Comparison of ENCODE assay signal across 25 cellular contexts in genomic region chr6:169078399-169079145, GRCh38.
DNase-seq lines count a peak whose midpoint lies in the region; ATAC-seq and TF ChIP-seq lines count a peak whose summit lies in the region.
"Had no signal": no experiment of that assay in that cellular context is flagged by ENCODE, and none has a peak within 500 bp of the region (broad histone marks: within the 10 kb centered on the region; RNA-seq: fewer than 3 reads in every experiment).

No MANE protein-coding gene starts in this region.

- H3K4me3 ChIP-seq in IMR-90 (ENCODE audit: insufficient read depth, low read depth, low read length), result no peak overlapping the region
- H3K4me3 ChIP-seq in esophagus muscularis mucosa, result no peak overlapping the region
- H3K4me3 ChIP-seq: BLaER1, GM12878 had no signal

- CTCF ChIA-PET in IMR-90 (lab: Yijun Ruan, JAX), result no interaction called here

- TF ChIP-seq RAD21 in IMR-90 (IDR thresholded peaks at IDR 0.05; ENCODE audit: low read length), result no peak

- H2BK120ac ChIP-seq in IMR-90 (ENCODE audit: low read depth, low read length), result no peak overlapping the region

- no peaks in the 10 kb centered on the region for H3K36me3 ChIP-seq in IMR-90 (ENCODE audit: control insufficient read depth, insufficient read depth, low read length)
- no peaks in the 10 kb centered on the region for H3K36me3 ChIP-seq in esophagus muscularis mucosa
- H3K36me3 ChIP-seq: BE2C, BLaER1 had no signal

- H2AFZ ChIP-seq in IMR-90 (replicated peaks; ENCODE audit: low read length, poor library complexity), result no peak overlapping the region

- H3K27ac Mint-ChIP-seq in stimulated activated memory B cell treated with anti-CD40 and anti-IgM and Interleukin-4, amounts not matched to agents 10 μg/mL and 1 μg/mL and 100 μg/mL, for 72 hours, result no peak overlapping the region
- H3K27ac Mint-ChIP-seq: CD14-positive monocyte; CD4-positive, alpha-beta memory T cell; CD4-positive, CD25-positive, alpha-beta regulatory T cell; CD8-positive, alpha-beta memory T cell had no signal

- peaks cover 18% of the 10 kb centered on the region for H3K27me3 Mint-ChIP-seq in stimulated activated memory B cell treated with anti-CD40 and anti-IgM and Interleukin-4, amounts not matched to agents 10 μg/mL and 1 μg/mL and 100 μg/mL, for 72 hours
- peaks cover 4% of the 10 kb centered on the region for H3K27me3 Mint-ChIP-seq in activated T-cell treated with anti-CD3 and anti-CD28 coated beads, Interleukin-2, amount 50 U/mL, for 4 hours (ENCODE audit: low read depth)
- H3K27me3 Mint-ChIP-seq: CD4-positive, CD25-positive, alpha-beta regulatory T cell had no signal

- WGBS in IMR-90 (ENCODE audit: extremely low coverage in 2 of 2, insufficient read length in 1 of 2), 2 experiments, result no CpG with 5 or more reads among the region's 7 CpGs
- 96% methylated on average over 7 of the region's 7 CpGs for WGBS in esophagus muscularis mucosa

- no peak overlapping the region; the same call in 1 of the 2 replicates for H4K91ac ChIP-seq in IMR-90 (ENCODE audit: insufficient read depth, low read depth, low read length)

- ATAC-seq in IMR-90 (ENCODE audit: low read depth), result no peak
- peak; percentile 13 for ATAC-seq in stimulated activated memory B cell treated with anti-CD40 and anti-IgM and Interleukin-4, amounts not matched to agents 10 μg/mL and 1 μg/mL and 100 μg/mL, for 72 hours
- ATAC-seq in activated T-cell treated with anti-CD3 and anti-CD28 coated beads, Interleukin-2, amount 50 U/mL, for 4 hours, result no peak
- ATAC-seq: GM12878 had no signal

- no peaks in the 10 kb centered on the region for H3K9me3 ChIP-seq in IMR-90 (ENCODE audit: control insufficient read depth, insufficient read depth, low read length)
- no peaks in the 10 kb centered on the region for H3K9me3 ChIP-seq in esophagus muscularis mucosa
- H3K9me3 ChIP-seq: BE2C, BLaER1 had no signal

- peaks cover 11% of the 10 kb centered on the region for H3K4me1 ChIP-seq in IMR-90 (ENCODE audit: control insufficient read depth, insufficient read depth, low read length)
- H3K4me1 ChIP-seq in esophagus muscularis mucosa, result peaks cover 3 to 23% (median 21%) of the 10 kb centered on the region in 4 donors
- H3K4me1 ChIP-seq: BE2C, BLaER1 had no signal

- H2BK15ac ChIP-seq in IMR-90 (ENCODE audit: low read depth, low read length), result no peak overlapping the region

- H3K4me2 ChIP-seq in IMR-90 (ENCODE audit: low read depth, low read length), result no peak overlapping the region
- H3K4me2 ChIP-seq: BLaER1 had no signal

- H3K9ac ChIP-seq in IMR-90 (ENCODE audit: low read depth, low read length), result no peak overlapping the region
- H3K9ac ChIP-seq: BLaER1 had no signal

- H3K18ac ChIP-seq in IMR-90 (ENCODE audit: low read depth, low read length), result no peak overlapping the region

- H3K14ac ChIP-seq in IMR-90 (replicated peaks; ENCODE audit: low read depth, low read length), result no peak overlapping the region

- no peak for TF ChIP-seq EP300 in esophagus muscularis mucosa (IDR thresholded peaks at IDR 0.05)

- no peak overlapping the region for H2BK20ac ChIP-seq in IMR-90 (ENCODE audit: low read depth, low read length)

- H3K4me1 Mint-ChIP-seq in stimulated activated memory B cell treated with anti-CD40 and anti-IgM and Interleukin-4, amounts not matched to agents 10 μg/mL and 1 μg/mL and 100 μg/mL, for 72 hours, result no peaks in the 10 kb centered on the region
- H3K4me1 Mint-ChIP-seq in activated T-cell treated with anti-CD3 and anti-CD28 coated beads, Interleukin-2, amount 50 U/mL, for 4 hours (ENCODE audit: low read depth), result no peaks in the 10 kb centered on the region
- H3K4me1 Mint-ChIP-seq: CD14-positive monocyte; CD4-positive, alpha-beta memory T cell; CD4-positive, CD25-positive, alpha-beta regulatory T cell; CD8-positive, alpha-beta memory T cell had no signal

- POLR2A ChIA-PET in IMR-90 (lab: Charles Lee; ENCODE audit: unreplicated experiment), result no interaction called here

- H3K9me3 Mint-ChIP-seq in stimulated activated memory B cell treated with anti-CD40 and anti-IgM and Interleukin-4, amounts not matched to agents 10 μg/mL and 1 μg/mL and 100 μg/mL, for 72 hours, result no peaks in the 10 kb centered on the region
- H3K9me3 Mint-ChIP-seq in activated T-cell treated with anti-CD3 and anti-CD28 coated beads, Interleukin-2, amount 50 U/mL, for 4 hours, result no peaks in the 10 kb centered on the region
- H3K9me3 Mint-ChIP-seq: CD8-positive, alpha-beta memory T cell had no signal

- TF ChIP-seq CTCF in IMR-90 (conservative IDR thresholded peaks at IDR 0.05; ENCODE audit: low read depth, low read length) (no peak), esophagus muscularis mucosa (IDR thresholded peaks at IDR 0.05) (no peak)

- no peak overlapping the region for H3K23ac ChIP-seq in IMR-90 (ENCODE audit: low read depth, low read length)

- H2AK9ac ChIP-seq in IMR-90 (replicated peaks; ENCODE audit: low read depth, low read length, poor library complexity), result peak overlapping the region; percentile 17

- BruUV-seq in IMR-90 (replicated peaks; lab: Mats Ljungman, UMichigan), result no TSS peak

- DNase-seq in IMR-90, result no peak
- DNase-seq in esophagus muscularis mucosa (ENCODE audit: extremely low spot score), result peak; percentile 84
- peak; percentile 65 for DNase-seq in myocyte (ENCODE audit: low read depth)
- DNase-seq in HK-2 (ENCODE audit: unreplicated experiment), result no peak
- DNase-seq in KBM-7, result no peak
- DNase-seq in activated T-cell treated with anti-CD3 and anti-CD28 coated beads, Interleukin-2, amount 50 U/mL, for 4 hours, result no peak
- DNase-seq: ACHN; BE2C; C1 segment of cervical spinal cord; CD4-positive, alpha-beta memory T cell; CD4-positive, CD25-positive, alpha-beta regulatory T cell; CD8-positive, alpha-beta memory T cell; COR-L47; DMS 273 treated with DMSO at 0.1 percent for 48 hours; DMS153; DMS53; DMS79; DND-41; EL; GDM1 had no signal

- no peak overlapping the region for H3K56ac ChIP-seq in IMR-90 (ENCODE audit: extremely low read depth, insufficient read depth, low read length)

- H3K27ac ChIP-seq in IMR-90 (ENCODE audit: insufficient read depth, low read length) (no peak overlapping the region), esophagus muscularis mucosa (replicated peaks in 1 of 4) (no peak overlapping the region)
- H3K27ac ChIP-seq: 22Rv1, BLaER1 had no signal

- TF ChIP-seq POLR2A in IMR-90 (IDR thresholded peaks at IDR 0.05; ENCODE audit: low read depth, low read length) (no peak), esophagus muscularis mucosa (IDR thresholded peaks at IDR 0.05; ENCODE audit: low read depth) (no peak)

- H4K8ac ChIP-seq in IMR-90 (ENCODE audit: low read depth in 2 of 2, low read length in 2 of 2), result no peak overlapping the region

- H3K4ac ChIP-seq in IMR-90 (ENCODE audit: low read depth, low read length), result peak overlapping the region; percentile 12; the same call in 1 of the 2 replicates

- no peaks in the 10 kb centered on the region for H3K79me1 ChIP-seq in IMR-90 (ENCODE audit: low read depth in 1 of 2, low read length in 2 of 2)

- H2AK5ac ChIP-seq in IMR-90 (ENCODE audit: low read depth, low read length), result no peak overlapping the region

- H3K9me1 ChIP-seq in IMR-90 (ENCODE audit: insufficient read depth, low read length), result peaks cover 9% of the 10 kb centered on the region; the same call in 1 of the 2 replicates

- dilution Hi-C loops in IMR-90 (cut with HindIII; ENCODE audit: low sequenced_read_pairs, unreplicated experiment), result no loop called here

- no peaks in the 10 kb centered on the region for H3K27me3 ChIP-seq in IMR-90 (ENCODE audit: control insufficient read depth, insufficient read depth, low read length)
- H3K27me3 ChIP-seq in esophagus muscularis mucosa, result no peaks in the 10 kb centered on the region
- H3K27me3 ChIP-seq: BE2C, BLaER1 had no signal

- H3K4me3 Mint-ChIP-seq in stimulated activated memory B cell treated with anti-CD40 and anti-IgM and Interleukin-4, amounts not matched to agents 10 μg/mL and 1 μg/mL and 100 μg/mL, for 72 hours, result no peak overlapping the region
- H3K4me3 Mint-ChIP-seq in activated T-cell treated with anti-CD3 and anti-CD28 coated beads, Interleukin-2, amount 50 U/mL, for 4 hours, result no peak overlapping the region
- H3K4me3 Mint-ChIP-seq: CD14-positive monocyte; CD4-positive, alpha-beta memory T cell; CD4-positive, CD25-positive, alpha-beta regulatory T cell; CD8-positive, alpha-beta memory T cell had no signal

- intact Hi-C loops in IMR-90 (cut with micrococcal nuclease) (loop anchor here (10.0 kb wide), 2 partner anchors 376 to 446 kb away; no protein-coding TSS in a partner anchor), esophagus muscularis mucosa (cut with DNase I) (no loop called here)

- no peak overlapping the region for H2BK5ac ChIP-seq in IMR-90 (ENCODE audit: low read depth, low read length, poor library complexity, severe bottlenecking)

- no peaks in the 10 kb centered on the region for H3K36me3 Mint-ChIP-seq in stimulated activated memory B cell treated with anti-CD40 and anti-IgM and Interleukin-4, amounts not matched to agents 10 μg/mL and 1 μg/mL and 100 μg/mL, for 72 hours
- no peaks in the 10 kb centered on the region for H3K36me3 Mint-ChIP-seq in activated T-cell treated with anti-CD3 and anti-CD28 coated beads, Interleukin-2, amount 50 U/mL, for 4 hours (ENCODE audit: insufficient read depth)
- H3K36me3 Mint-ChIP-seq: CD14-positive monocyte; CD4-positive, alpha-beta memory T cell; CD4-positive, CD25-positive, alpha-beta regulatory T cell; CD8-positive, alpha-beta memory T cell had no signal

- no peaks in the 10 kb centered on the region for H4K20me1 ChIP-seq in IMR-90 (ENCODE audit: insufficient read depth, low read length)
- H4K20me1 ChIP-seq: BLaER1 had no signal

- in situ Hi-C loops in IMR-90 (cut with MboI; ENCODE audit: low sequenced_read_pairs), result no loop called here
- in situ Hi-C loops in KBM-7 (cut with MboI; ENCODE audit: low pct_unique_long_range_greater_than_20kb, low sequenced_read_pairs), result no loop called here

- no peak overlapping the region for H4K5ac ChIP-seq in IMR-90 (ENCODE audit: low read depth, low read length)

TF ChIP-seq in IMR-90, 13 proteins besides CTCF, POLR2A, EP300 and RAD21 (continues in another document):
- TF ChIP-seq MAZ (IDR thresholded peaks at IDR 0.05; ENCODE audit: borderline replicate concordance, low read depth, low read length), result no peak
- TF ChIP-seq FOS (IDR thresholded peaks at IDR 0.05; ENCODE audit: low read depth, low read length), result no peak
- no peak for TF ChIP-seq ELK1 (IDR thresholded peaks at IDR 0.05; ENCODE audit: borderline replicate concordance, low read depth, low read length)

Comparison
In these comparisons a context has a peak if more than half of its experiments do, and no peak if none do; other contexts are left out.
1. DNase-seq: peak in esophagus muscularis mucosa (single experiment) and myocyte (single experiment); none in IMR-90 (single experiment), HK-2 (single experiment), KBM-7 (single experiment) and activated T-cell treated with anti-CD3 and anti-CD28 coated beads, Interleukin-2, amount 50 U/mL, for 4 hours (single experiment).